ENCODE assay signal across 22 cellular contexts in the genomic region with DNA sequence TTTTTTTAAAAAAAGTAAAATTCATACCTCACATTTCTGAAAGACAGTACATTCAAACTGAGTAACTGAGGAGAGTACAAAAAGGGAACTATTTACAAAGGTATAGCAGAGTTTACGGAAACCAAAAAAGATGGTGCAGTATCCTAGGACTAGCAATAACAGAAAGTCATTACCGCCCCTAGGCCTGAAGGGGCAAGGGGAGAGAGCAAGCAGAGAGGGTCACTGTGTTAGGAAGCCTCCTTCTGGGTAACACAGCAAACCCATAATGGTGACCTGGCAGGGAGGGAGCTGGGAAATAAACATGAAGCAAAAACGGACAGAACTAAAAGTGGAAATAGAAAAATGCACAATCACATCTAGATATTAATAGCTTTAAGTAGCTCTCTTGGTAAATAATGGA. TPM values are rescaled to one million over a fixed set of nuclear protein-coding genes. Genes with fewer than 3 reads are reported as not detected.
A peak's percentile ranks its signal among the peaks of the same experiment; 100 is the strongest.
DNase-seq lines count a peak whose midpoint lies in the region; ATAC-seq and TF ChIP-seq lines count a peak whose summit lies in the region.
"Had no signal": no experiment of that assay in that cellular context is flagged by ENCODE, and none has a peak within 500 bp of the region (broad histone marks: within the 10 kb centered on the region; RNA-seq: fewer than 3 reads in every experiment).

No MANE protein-coding gene starts in this region.

- peaks cover 30% of the 10 kb centered on the region for H3K36me3 ChIP-seq in OCI-LY7 (ENCODE audit: insufficient read depth, low read length)
- no peaks in the 10 kb centered on the region for H3K36me3 ChIP-seq in gastrocnemius medialis
- H3K36me3 ChIP-seq in tibial nerve = peaks cover 0 to 15% (median 0%) of the 10 kb centered on the region in 3 donors
- H3K36me3 ChIP-seq: Peyer's patch had no signal

- BruUV-seq in OCI-LY7 (replicated peaks; lab: Mats Ljungman, UMichigan) = no TSS peak

- H3K4me1 Mint-ChIP-seq in stimulated activated naive CD8-positive, alpha-beta T cell treated with anti-CD3 and anti-CD28 coated beads, Interleukin-15, Interleukin-2, amounts not matched to agents 100 ng/mL and 50 ng/mL, for 24 hours (ENCODE audit: low read depth) = peaks cover 32% of the 10 kb centered on the region
- H3K4me1 Mint-ChIP-seq in central memory CD8-positive, alpha-beta T cell = peaks cover 16% of the 10 kb centered on the region

- TF ChIP-seq CTCF in OCI-LY7 (conservative IDR thresholded peaks at IDR 0.05; ENCODE audit: low read length) = no peak
- TF ChIP-seq CTCF in gastrocnemius medialis (IDR thresholded peaks at IDR 0.05 in 4 of 5, conservative IDR thresholded peaks at IDR 0.05 in 1 of 5) = no peak
- no peak for TF ChIP-seq CTCF in tibial nerve (IDR thresholded peaks at IDR 0.05)

- H3K27me3 ChIP-seq in gastrocnemius medialis = no peaks in the 10 kb centered on the region
- no peaks in the 10 kb centered on the region for H3K27me3 ChIP-seq in tibial nerve
- H3K27me3 ChIP-seq: BLaER1, Peyer's patch had no signal

- no peak for TF ChIP-seq EP300 in tibial nerve (IDR thresholded peaks at IDR 0.05)

- H3K27ac ChIP-seq in OCI-LY7 (ENCODE audit: low read depth, low read length, poor library complexity, severe bottlenecking) = no peak overlapping the region
- H3K27ac ChIP-seq in gastrocnemius medialis = peak overlapping the region; percentile 40 to 90 (median 66)
- H3K27ac ChIP-seq in tibial nerve = no peak overlapping the region
- H3K27ac ChIP-seq: BLaER1, Peyer's patch had no signal

- H3K4me2 ChIP-seq in OCI-LY7 (ENCODE audit: low read length) = 0 out of 2 replicates have a peak overlapping the region, but pooled peaks have one; percentile 5
- H3K4me2 ChIP-seq: BLaER1 had no signal

- no peaks in the 10 kb centered on the region for H3K27me3 Mint-ChIP-seq in stimulated activated naive CD8-positive, alpha-beta T cell treated with anti-CD3 and anti-CD28 coated beads, Interleukin-15, Interleukin-2, amounts not matched to agents 100 ng/mL and 50 ng/mL, for 24 hours
- H3K27me3 Mint-ChIP-seq in central memory CD8-positive, alpha-beta T cell = no peaks in the 10 kb centered on the region
- H3K27me3 Mint-ChIP-seq: CD4-positive, CD25-positive, alpha-beta regulatory T cell had no signal

- no peaks in the 10 kb centered on the region for H3K9me3 Mint-ChIP-seq in stimulated activated naive CD8-positive, alpha-beta T cell treated with anti-CD3 and anti-CD28 coated beads, Interleukin-15, Interleukin-2, amounts not matched to agents 100 ng/mL and 50 ng/mL, for 24 hours
- H3K9me3 Mint-ChIP-seq in central memory CD8-positive, alpha-beta T cell = no peaks in the 10 kb centered on the region
- H3K9me3 Mint-ChIP-seq: CD4-positive, CD25-positive, alpha-beta regulatory T cell; HFFc6 had no signal

- peak overlapping the region; percentile 2 for H3K27ac Mint-ChIP-seq in stimulated activated naive CD8-positive, alpha-beta T cell treated with anti-CD3 and anti-CD28 coated beads, Interleukin-15, Interleukin-2, amounts not matched to agents 100 ng/mL and 50 ng/mL, for 24 hours
- peak overlapping the region; percentile 11 for H3K27ac Mint-ChIP-seq in central memory CD8-positive, alpha-beta T cell (ENCODE audit: low read depth)
- H3K27ac Mint-ChIP-seq: HFFc6 had no signal

- H2AFZ ChIP-seq in OCI-LY7 (ENCODE audit: low read length) = no peak overlapping the region

- peaks cover 62% of the 10 kb centered on the region; the same call in 1 of the 2 replicates for H3K79me2 ChIP-seq in OCI-LY7 (ENCODE audit: insufficient read depth, low read depth, low read length)

- no peak for ATAC-seq in stimulated activated naive CD8-positive, alpha-beta T cell treated with anti-CD3 and anti-CD28 coated beads, Interleukin-15, Interleukin-2, amounts not matched to agents 100 U/mL and 50 U/mL, for 24 hours
- ATAC-seq in central memory CD8-positive, alpha-beta T cell (replicated peaks; ENCODE audit: extremely low read depth, poor library complexity, severe bottlenecking) = no peak
- ATAC-seq in gastrocnemius medialis (no peak), HG02610 (IDR thresholded peaks at IDR 0.05; ENCODE audit: unreplicated experiment) (no peak)

- H4K20me1 ChIP-seq in OCI-LY7 (ENCODE audit: insufficient read depth, low read length) = 0 out of 2 replicates have a peak, but pooled peaks cover 8% of the 10 kb centered on the region
- H4K20me1 ChIP-seq: BLaER1 had no signal

- peaks cover 20% of the 10 kb centered on the region for H3K4me1 ChIP-seq in OCI-LY7 (ENCODE audit: insufficient read depth, low read length, poor library complexity, severe bottlenecking)
- peaks cover 43 to 50% of the 10 kb centered on the region in 2 donors for H3K4me1 ChIP-seq in gastrocnemius medialis
- H3K4me1 ChIP-seq in tibial nerve = no peaks in the 10 kb centered on the region
- H3K4me1 ChIP-seq: BLaER1, HAP-1, Peyer's patch had no signal

- POLR2A ChIA-PET in OCI-LY7 (lab: Charles Lee) = interaction anchor here (0.6 to 1.3 kb wide), 4 partner anchors 8 to 56 kb away, joined by 3 to 5 read pairs (median 3); a partner anchor contains a TSS

- H3K9me2 ChIP-seq in OCI-LY7 (ENCODE audit: insufficient read depth, low read length) = no peaks in the 10 kb centered on the region

- peaks cover 36% of the 10 kb centered on the region for H3K36me3 Mint-ChIP-seq in stimulated activated naive CD8-positive, alpha-beta T cell treated with anti-CD3 and anti-CD28 coated beads, Interleukin-15, Interleukin-2, amounts not matched to agents 100 ng/mL and 50 ng/mL, for 24 hours (ENCODE audit: low read depth)
- peaks cover 4% of the 10 kb centered on the region for H3K36me3 Mint-ChIP-seq in central memory CD8-positive, alpha-beta T cell (ENCODE audit: insufficient read depth)

- H3K4me3 ChIP-seq in OCI-LY7 (ENCODE audit: low read depth, low read length, poor library complexity, severe bottlenecking) (no peak overlapping the region), gastrocnemius medialis (no peak overlapping the region), tibial nerve (no peak overlapping the region)
- H3K4me3 ChIP-seq: BLaER1, HAP-1, Peyer's patch had no signal

- no peak for DNase-seq in stimulated activated naive CD8-positive, alpha-beta T cell treated with anti-CD3 and anti-CD28 coated beads, Interleukin-15, Interleukin-2, amounts not matched to agents 100 U/mL and 50 U/mL, for 24 hours
- DNase-seq in OCI-LY7 (ENCODE audit: low spot score) (no peak), gastrocnemius medialis (no peak), tibial nerve (ENCODE audit: low spot score in 2 of 2) (no peak), hypothalamus (lab: John Stamatoyannopoulos, UW) (no peak)
- DNase-seq in central memory CD8-positive, alpha-beta T cell (ENCODE audit: low spot score in 2 of 2) = no peak
- DNase-seq: CD4-positive, CD25-positive, alpha-beta regulatory T cell; GOT3; HFFc6; KG1; NCI-H1048; NCI-H1417; NCI-H1694; NCI-H2029 treated with DMSO at 0.1 percent for 48 hours; NCI-H446 treated with DMSO at 0.1 percent for 48 hours; NCI-H526; Peyer's patch; SHP77 treated with DMSO at 0.1 percent for 48 hours had no signal

- no peaks in the 10 kb centered on the region for H3K9me3 ChIP-seq in OCI-LY7 (ENCODE audit: low read length)
- H3K9me3 ChIP-seq in gastrocnemius medialis = no peaks in the 10 kb centered on the region
- H3K9me3 ChIP-seq in tibial nerve = no peaks in the 10 kb centered on the region
- H3K9me3 ChIP-seq: BLaER1, Peyer's patch had no signal

- in situ Hi-C loops in gastrocnemius medialis (cut with MboI; ENCODE audit: low sequenced_read_pairs in 4 of 4) = no loop called here

- no peak overlapping the region for H3K4me3 Mint-ChIP-seq in stimulated activated naive CD8-positive, alpha-beta T cell treated with anti-CD3 and anti-CD28 coated beads, Interleukin-15, Interleukin-2, amounts not matched to agents 100 ng/mL and 50 ng/mL, for 24 hours
- H3K4me3 Mint-ChIP-seq in central memory CD8-positive, alpha-beta T cell = no peak overlapping the region
- H3K4me3 Mint-ChIP-seq: CD4-positive, CD25-positive, alpha-beta regulatory T cell; HFFc6 had no signal

- intact Hi-C loops in OCI-LY7 (cut with micrococcal nuclease; ENCODE audit: unreplicated experiment) = loop anchor here (10.0 kb wide), 1 partner anchor 322 kb away; a partner anchor contains a TSS
- intact Hi-C loops in gastrocnemius medialis (cut with DNase I; ENCODE audit: low total_unique reads) = no loop called here

- 75 to 79% methylated on average over 3 of the region's 3 CpGs for WGBS in tibial nerve, 2 donors

- no peak for TF ChIP-seq POLR2A in gastrocnemius medialis (IDR thresholded peaks at IDR 0.05)
- no peak for TF ChIP-seq POLR2A in tibial nerve (IDR thresholded peaks at IDR 0.05)

- CTCF ChIA-PET in OCI-LY7 (lab: Charles Lee; ENCODE audit: unreplicated experiment) = no interaction called here

RNA-seq across cellular contexts. Expression of a gene that starts 8.2 kb away (rescaled TPM):
- total RNA-seq in OCI-LY7 (2014; rRNA removed; shearing (Covaris generic)) = 16.1 and 26.4 TPM in 2 replicates
- 31.2 and 31.5 TPM in 2 replicates for total RNA-seq in OCI-LY7 (2022)
- total RNA-seq in gastrocnemius medialis = 10 to 100 TPM; 24.7 to 37.9 (median 29.7) TPM
- 10 to 100 TPM; 20.8 to 36.9 (median 22.4) TPM for total RNA-seq in tibial nerve

Comparison
In these comparisons a context has a peak if more than half of its experiments do, and no peak if none do; other contexts are left out.
1. H3K27ac ChIP-seq: peak in gastrocnemius medialis (4 of 4); none in OCI-LY7 (single experiment) and tibial nerve (0 of 4).